In genomic region chr1:154445040-154445472, GRCh38 we compare ENCODE assay signal across 9 cellular contexts. TPM values are rescaled to one million over a fixed set of nuclear protein-coding genes. Genes with fewer than 3 reads are reported as not detected.
DNase-seq lines count a peak whose midpoint lies in the region; ATAC-seq lines count a peak whose summit lies in the region.
"Had no signal": no experiment of that assay in that cellular context is flagged by ENCODE, and none has a peak within 500 bp of the region (broad histone marks: within the 10 kb centered on the region; RNA-seq: fewer than 3 reads in every experiment).

No MANE protein-coding gene starts in this region.

- no peaks in the 10 kb centered on the region for H3K27me3 Mint-ChIP-seq in T-cell
- H3K27me3 Mint-ChIP-seq: central memory CD8-positive, alpha-beta T cell had no signal

- H4K8ac ChIP-seq in neuronal stem cell (ENCODE audit: low read depth, low read length) = no peak overlapping the region

- H2BK12ac ChIP-seq in neuronal stem cell (ENCODE audit: low read length) = no peak overlapping the region

- no peak overlapping the region for H4K91ac ChIP-seq in neuronal stem cell (ENCODE audit: low read depth, low read length, poor library complexity)

- H3K4me3 ChIP-seq in neuronal stem cell (ENCODE audit: low read length in 2 of 2) = no peak overlapping the region

- no peaks in the 10 kb centered on the region for H3K27me3 ChIP-seq in neuronal stem cell (ENCODE audit: control insufficient read depth in 3 of 3, insufficient read depth in 3 of 3, low read depth in 1 of 3, low read length in 3 of 3)

- peak overlapping the region in 1 of 3 donors; percentile 37 for H3K4me3 Mint-ChIP-seq in T-cell
- H3K4me3 Mint-ChIP-seq: central memory CD8-positive, alpha-beta T cell had no signal

- POLR2A ChIA-PET in T-cell (lab: Charles Lee) = interaction anchor here in 1 of 2 donors (0.6 kb wide), 1 partner anchor 21 kb away, joined by 3 read pairs; no protein-coding TSS in a partner anchor

- H3K14ac ChIP-seq in neuronal stem cell (ENCODE audit: low read length) = no peak overlapping the region

- H3K27ac Mint-ChIP-seq in T-cell = peak overlapping the region; percentile 78 to 87

- H3K23ac ChIP-seq in neuronal stem cell (ENCODE audit: low read depth, low read length, poor library complexity) = no peak overlapping the region

- no peaks in the 10 kb centered on the region for H3K9me3 Mint-ChIP-seq in T-cell
- H3K9me3 Mint-ChIP-seq: central memory CD8-positive, alpha-beta T cell had no signal

- H3K36me3 ChIP-seq in neuronal stem cell (replicated peaks in 1 of 2; ENCODE audit: control insufficient read depth in 2 of 2, insufficient read depth in 2 of 2, low read length in 2 of 2) = no peaks in the 10 kb centered on the region

- H3K9ac ChIP-seq in neuronal stem cell (ENCODE audit: low read depth, low read length, poor library complexity) = no peak overlapping the region

- H3K18ac ChIP-seq in neuronal stem cell (ENCODE audit: low read length) = no peak overlapping the region

- WGBS in neuronal stem cell (ENCODE audit: extremely low coverage in 2 of 2, insufficient read length in 2 of 2, insufficient replicate concordance in 1 of 2), 2 donors = no CpG with 5 or more reads among the region's 7 CpGs

- H3K79me1 ChIP-seq in neuronal stem cell (ENCODE audit: low read depth, low read length) = no peaks in the 10 kb centered on the region

- no peak overlapping the region for H2AK5ac ChIP-seq in neuronal stem cell (ENCODE audit: low read depth, low read length)

- no peak overlapping the region for H2AFZ ChIP-seq in neuronal stem cell (ENCODE audit: low read length)

- H2BK120ac ChIP-seq in neuronal stem cell (ENCODE audit: low read depth, low read length) = no peak overlapping the region

- no peak overlapping the region for H3K4ac ChIP-seq in neuronal stem cell (ENCODE audit: low read length)

- no peaks in the 10 kb centered on the region for H3K9me3 ChIP-seq in neuronal stem cell (replicated peaks in 1 of 2; ENCODE audit: control insufficient read depth in 2 of 2, insufficient read depth in 1 of 2, low read depth in 1 of 2, low read length in 2 of 2)

- H2BK15ac ChIP-seq in neuronal stem cell (ENCODE audit: low read length) = no peak overlapping the region

- H3K4me1 ChIP-seq in neuronal stem cell (ENCODE audit: control insufficient read depth in 2 of 2, insufficient read depth in 1 of 2, low read depth in 1 of 2, low read length in 2 of 2) = peaks cover 2 to 5% of the 10 kb centered on the region in 2 donors

- H3K4me1 Mint-ChIP-seq in T-cell = peaks cover 53 to 56% (median 54%) of the 10 kb centered on the region in 3 donors

- H3K27ac ChIP-seq in neuronal stem cell (replicated peaks; ENCODE audit: low read length) = no peak overlapping the region

- H3K36me3 Mint-ChIP-seq in T-cell = peaks cover 33% of the 10 kb centered on the region

- H3K4me2 ChIP-seq in neuronal stem cell (ENCODE audit: insufficient read depth, low read length, poor library complexity, severe bottlenecking) = no peak overlapping the region

- no peak overlapping the region for H2BK5ac ChIP-seq in neuronal stem cell (ENCODE audit: low read length)

- ATAC-seq in GM21619 (IDR thresholded peaks at IDR 0.05; ENCODE audit: unreplicated experiment) (peak; percentile 64), T-cell (replicated peaks in 1 of 4) (peak in 2 of 4 experiments; percentile 30 to 51), HG03571 (IDR thresholded peaks at IDR 0.05; ENCODE audit: unreplicated experiment) (no peak)

- CTCF ChIA-PET in T-cell (lab: Charles Lee) = no interaction called here

- DNase-seq in EH (ENCODE audit: low read depth) = peak; percentile 88
- DNase-seq in T-cell = peak in 1 of 34 experiments; percentile 45
- peak; percentile 88 for DNase-seq in glomerular visceral epithelial cell (ENCODE audit: extremely low spot score)
- no peak for DNase-seq in neuronal stem cell (ENCODE audit: low spot score)
- DNase-seq in HuH-7.5 (ENCODE audit: low spot score) = no peak
- no peak for DNase-seq in NCI-H345 (lab: John Stamatoyannopoulos, UW)

RNA-seq across cellular contexts. Expression of gene IL6R, which starts 39.9 kb away (rescaled TPM):
- 10 to 100 TPM; 76.0 to 87.9 (median 80.8) TPM for total RNA-seq in T-cell
- polyA plus RNA-seq in neuronal stem cell (2013, experiment 1 of 2) = 0.08 TPM
- 0.10 TPM for polyA plus RNA-seq in neuronal stem cell (2013, experiment 2 of 2)

RNA-seq across cellular contexts. Expression of gene TDRD10, which starts 57.0 kb away (rescaled TPM):
- not detected for total RNA-seq in T-cell
- polyA plus RNA-seq in neuronal stem cell (2013, experiment 1 of 2) = not detected
- polyA plus RNA-seq in neuronal stem cell (2013, experiment 2 of 2) = not detected

RNA-seq across cellular contexts. Expression of gene SHE, which starts 57.2 kb away (rescaled TPM):
- total RNA-seq in T-cell = under 1 TPM in 3 of 5 donors, not detected in 2; 0.06 to 0.07 (median 0.06) TPM
- 0.10 TPM for polyA plus RNA-seq in neuronal stem cell (2013, experiment 1 of 2)
- polyA plus RNA-seq in neuronal stem cell (2013, experiment 2 of 2) = 0.03 TPM

Comparison
In these comparisons a context has a peak if more than half of its experiments do, and no peak if none do; other contexts are left out.
1. DNase-seq: peak in EH (single experiment) and glomerular visceral epithelial cell (single experiment); none in neuronal stem cell (single experiment), HuH-7.5 (single experiment) and NCI-H345 (single experiment).